Comparison of ENCODE assay signal across 1 cellular context in genomic region chr2:189466656-189467055, GRCh38.
TF ChIP-seq lines count a peak whose summit lies in the region.

No MANE protein-coding gene starts in this region.

TF ChIP-seq in GM23338, 12 proteins besides CTCF, POLR2A, EP300 and RAD21 (continued from another document):
- no peak for TF ChIP-seq REST (IDR thresholded peaks at IDR 0.05; ENCODE audit: unreplicated experiment)
